8 cellular contexts compared by ENCODE assay signal in the genomic region with DNA sequence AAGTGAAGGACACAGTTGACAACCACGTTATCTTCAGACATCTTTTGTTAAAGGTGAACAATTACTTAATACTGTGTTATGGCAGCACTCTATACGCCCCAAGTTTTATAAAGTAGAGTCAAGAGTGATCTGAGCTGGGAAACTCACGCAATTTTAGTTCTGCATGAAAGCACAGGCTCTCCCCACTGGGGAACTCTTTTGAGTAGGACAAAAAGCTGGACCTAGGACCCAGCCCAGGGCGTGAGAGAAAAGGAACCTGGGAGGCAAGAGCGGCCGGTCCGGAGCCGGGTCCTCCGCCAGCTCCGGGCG.
DNase-seq lines count a peak whose midpoint lies in the region; ATAC-seq, FAIRE-seq and TF ChIP-seq lines count a peak whose summit lies in the region.

No MANE protein-coding gene starts in this region.

- in situ Hi-C loops in gastrocnemius medialis (cut with MboI; ENCODE audit: low sequenced_read_pairs in 4 of 4): loop anchor here in 1 of 4 donors (10.0 kb wide), 1 partner anchor 529 kb away; no protein-coding TSS in a partner anchor

- H3K9me3 ChIP-seq in right cardiac atrium (ENCODE audit: control insufficient read depth, low read length): no peaks in the 10 kb centered on the region
- no peaks in the 10 kb centered on the region for H3K9me3 ChIP-seq in gastrocnemius medialis

- H3K27me3 ChIP-seq in right cardiac atrium (ENCODE audit: control insufficient read depth, insufficient read depth) (no peaks in the 10 kb centered on the region), gastrocnemius medialis (no peaks in the 10 kb centered on the region)

- H3K36me3 ChIP-seq in gastrocnemius medialis: no peaks in the 10 kb centered on the region

- H3K4me1 ChIP-seq in right cardiac atrium (ENCODE audit: control insufficient read depth, insufficient read depth, low read length) (no peaks in the 10 kb centered on the region), gastrocnemius medialis (peaks cover 8 to 10% of the 10 kb centered on the region in 2 donors)

- WGBS in right cardiac atrium: 2% methylated on average over 11 of the region's 11 CpGs

- ATAC-seq in right cardiac atrium (no peak), gastrocnemius medialis (no peak), HG02798 (IDR thresholded peaks at IDR 0.05; ENCODE audit: poor library complexity, unreplicated experiment) (no peak)

- FAIRE-seq in H54 (lab: Jason Lieb, UNC): no peak

- TF ChIP-seq POLR2A in gastrocnemius medialis (IDR thresholded peaks at IDR 0.05) (no peak), H54 (IDR thresholded peaks at IDR 0.05; ENCODE audit: low read depth, low read length) (no peak)

- H3K27ac ChIP-seq in VCaP (peak overlapping the region; percentile 74), right cardiac atrium (ENCODE audit: low read length) (peak overlapping the region; percentile 85), gastrocnemius medialis (peak overlapping the region; percentile 74 to 82 (median 78))

- H3K4me3 ChIP-seq in GM08714 (ENCODE audit: low read length): peak overlapping the region; percentile 67
- H3K4me3 ChIP-seq in right cardiac atrium (ENCODE audit: low read length): peak overlapping the region; percentile 81
- H3K4me3 ChIP-seq in gastrocnemius medialis: peak overlapping the region; percentile 71 to 81 (median 77)

- DNase-seq in right cardiac atrium (no peak), gastrocnemius medialis (no peak), DMS53 (lab: John Stamatoyannopoulos, UW) (no peak), H54 (ENCODE audit: insufficient read length, low spot score) (no peak), NCI-H1105 (lab: John Stamatoyannopoulos, UW) (no peak)

- no peak for TF ChIP-seq CTCF in VCaP (conservative IDR thresholded peaks at IDR 0.05)
- TF ChIP-seq CTCF in gastrocnemius medialis (IDR thresholded peaks at IDR 0.05 in 4 of 5, conservative IDR thresholded peaks at IDR 0.05 in 1 of 5): no peak

- intact Hi-C loops in right cardiac atrium (cut with DNase I) (loop anchor here in 3 of 4 donors (5.0 to 10.0 kb wide), 4 partner anchors 41 to 529 kb away; no protein-coding TSS in a partner anchor), gastrocnemius medialis (cut with DNase I; ENCODE audit: low total_unique reads) (loop anchor here (10.0 kb wide), 2 partner anchors 111 to 191 kb away; partner anchors contain the start of gene DCK)
